29 cellular contexts compared by ENCODE assay signal in genomic region chr7:53131697-53132096, GRCh38.
"Had no signal": no experiment of that assay in that cellular context is flagged by ENCODE, and none has a peak within 500 bp of the region (broad histone marks: within the 10 kb centered on the region; RNA-seq: fewer than 3 reads in every experiment).

No MANE protein-coding gene starts in this region.

- FAIRE-seq: colon, endometrium, endothelial cell of umbilical vein, frontal cortex had no signal

- H3K9me3 ChIP-seq: colonic mucosa, esophagus muscularis mucosa, esophagus squamous epithelium, gastrocnemius medialis, gastroesophageal sphincter had no signal

- H3K4me3 Mint-ChIP-seq: dendritic cell treated with granulocyte-macrophage colony-stimulating factor and Interleukin-4, amounts not matched to agents 40 ng/mL and 50 ng/mL, for 4 days; effector memory CD8-positive, alpha-beta T cell; endodermal cell had no signal

- ATAC-seq: effector memory CD8-positive, alpha-beta T cell; esophagus mucosa; foreskin keratinocyte; gastrocnemius medialis; gastroesophageal sphincter; heart left ventricle; heart right ventricle had no signal

- H3K27ac Mint-ChIP-seq: dendritic cell treated with granulocyte-macrophage colony-stimulating factor and Interleukin-4, amounts not matched to agents 40 ng/mL and 50 ng/mL, for 4 days; effector memory CD8-positive, alpha-beta T cell; endodermal cell had no signal

- H3K27me3 ChIP-seq: colonic mucosa, dorsolateral prefrontal cortex, esophagus muscularis mucosa, esophagus squamous epithelium, foreskin keratinocyte, gastrocnemius medialis, gastroesophageal sphincter, heart left ventricle, heart right ventricle had no signal

- H3K27ac ChIP-seq: colonic mucosa, coronary artery, dorsolateral prefrontal cortex, epithelial cell of prostate, esophagus muscularis mucosa, esophagus squamous epithelium, foreskin keratinocyte, gastrocnemius medialis, gastroesophageal sphincter, heart left ventricle, heart right ventricle had no signal

- H3K9me3 Mint-ChIP-seq: endodermal cell had no signal

- H3K4me1 Mint-ChIP-seq: endodermal cell had no signal

- H3K36me3 ChIP-seq: colonic mucosa, esophagus muscularis mucosa, esophagus squamous epithelium, gastrocnemius medialis, gastroesophageal sphincter, heart left ventricle, heart right ventricle had no signal

- DNase-seq: colonic mucosa; cortex of kidney; dermis blood vessel endothelial cell; dorsolateral prefrontal cortex; effector CD4-positive, alpha-beta T cell; effector CD8-positive, alpha-beta T cell; effector memory CD4-positive, alpha-beta T cell; effector memory CD8-positive, alpha-beta T cell; endodermal cell; erythroblast; esophagus squamous epithelium; foreskin fibroblast; foreskin keratinocyte; foreskin melanocyte; gastrocnemius medialis; glutamatergic neuron; head of caudate nucleus; heart left ventricle; heart right ventricle had no signal

- H3K27me3 Mint-ChIP-seq: dendritic cell treated with granulocyte-macrophage colony-stimulating factor and Interleukin-4, amounts not matched to agents 40 ng/mL and 50 ng/mL, for 4 days; effector memory CD8-positive, alpha-beta T cell had no signal

- H3K4me1 ChIP-seq: colonic mucosa, esophagus muscularis mucosa, esophagus squamous epithelium, foreskin keratinocyte, gastrocnemius medialis, gastroesophageal sphincter, heart left ventricle, heart right ventricle had no signal

- H3K4me3 ChIP-seq: colonic mucosa, coronary artery, dorsolateral prefrontal cortex, esophagus muscularis mucosa, esophagus squamous epithelium, gastrocnemius medialis, gastroesophageal sphincter, heart left ventricle, heart right ventricle had no signal
